In the genomic region with DNA sequence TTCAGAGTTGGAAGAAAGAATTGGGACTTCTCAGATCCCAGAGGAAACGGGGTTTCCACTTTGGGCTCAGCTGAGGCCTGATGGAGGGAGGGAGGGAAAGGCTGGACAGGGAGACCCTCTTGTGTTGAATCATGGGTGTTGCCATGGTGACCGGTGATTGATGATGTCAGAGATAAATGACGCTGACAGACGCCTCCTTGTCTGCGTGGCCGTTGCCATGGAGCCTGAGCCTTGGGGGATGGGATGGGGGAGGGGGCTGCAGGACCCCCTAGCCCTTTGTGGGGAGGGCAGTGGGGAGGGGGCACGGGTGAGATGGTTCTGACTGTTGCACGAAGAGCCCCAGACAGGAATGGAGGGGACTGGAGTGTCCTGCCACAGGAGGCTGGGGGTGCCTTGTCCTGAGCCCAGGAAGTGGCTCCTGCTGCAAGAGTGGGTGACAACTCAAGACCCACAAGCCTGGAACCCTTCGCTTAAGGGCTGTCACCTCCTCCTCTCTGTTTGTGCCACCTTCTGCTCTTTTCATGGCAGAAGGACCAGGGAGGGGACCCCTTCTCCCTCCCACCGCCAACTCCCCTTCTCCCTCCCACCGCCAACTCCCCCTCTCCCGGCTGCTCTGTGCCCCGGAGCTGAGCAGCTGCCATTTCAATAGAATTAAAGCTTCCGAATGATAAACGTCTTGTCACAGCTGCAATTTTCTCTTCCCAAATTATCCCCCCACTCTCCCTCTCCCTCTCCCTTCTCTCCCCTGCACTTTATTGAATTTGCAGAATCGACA, we compare ENCODE assay signal across 1 cellular context.
TF ChIP-seq lines count a peak whose summit lies in the region.

No MANE protein-coding gene starts in this region.

TF ChIP-seq in GM12878, 131 proteins besides CTCF, POLR2A, EP300 and RAD21:
- TF ChIP-seq MXI1 (IDR thresholded peaks at IDR 0.05; ENCODE audit: low read depth, low read length) (no peak), BMI1 (IDR thresholded peaks at IDR 0.05; ENCODE audit: borderline replicate concordance) (0 out of 2 replicates have a peak, but pooled peaks have one; percentile 43), SMC3 (IDR thresholded peaks at IDR 0.05; ENCODE audit: borderline replicate concordance, low read length) (no peak)
- TF ChIP-seq, protein P1, sequence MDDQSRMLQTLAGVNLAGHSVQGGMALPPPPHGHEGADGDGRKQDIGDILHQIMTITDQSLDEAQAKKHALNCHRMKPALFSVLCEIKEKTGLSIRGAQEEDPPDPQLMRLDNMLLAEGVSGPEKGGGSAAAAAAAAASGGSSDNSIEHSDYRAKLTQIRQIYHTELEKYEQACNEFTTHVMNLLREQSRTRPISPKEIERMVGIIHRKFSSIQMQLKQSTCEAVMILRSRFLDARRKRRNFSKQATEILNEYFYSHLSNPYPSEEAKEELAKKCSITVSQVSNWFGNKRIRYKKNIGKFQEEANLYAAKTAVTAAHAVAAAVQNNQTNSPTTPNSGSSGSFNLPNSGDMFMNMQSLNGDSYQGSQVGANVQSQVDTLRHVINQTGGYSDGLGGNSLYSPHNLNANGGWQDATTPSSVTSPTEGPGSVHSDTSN (IDR thresholded peaks at IDR 0.05; ENCODE audit: insufficient replicate concordance, low read depth, low read length) = peak; percentile 46
- TF ChIP-seq, protein P2, sequence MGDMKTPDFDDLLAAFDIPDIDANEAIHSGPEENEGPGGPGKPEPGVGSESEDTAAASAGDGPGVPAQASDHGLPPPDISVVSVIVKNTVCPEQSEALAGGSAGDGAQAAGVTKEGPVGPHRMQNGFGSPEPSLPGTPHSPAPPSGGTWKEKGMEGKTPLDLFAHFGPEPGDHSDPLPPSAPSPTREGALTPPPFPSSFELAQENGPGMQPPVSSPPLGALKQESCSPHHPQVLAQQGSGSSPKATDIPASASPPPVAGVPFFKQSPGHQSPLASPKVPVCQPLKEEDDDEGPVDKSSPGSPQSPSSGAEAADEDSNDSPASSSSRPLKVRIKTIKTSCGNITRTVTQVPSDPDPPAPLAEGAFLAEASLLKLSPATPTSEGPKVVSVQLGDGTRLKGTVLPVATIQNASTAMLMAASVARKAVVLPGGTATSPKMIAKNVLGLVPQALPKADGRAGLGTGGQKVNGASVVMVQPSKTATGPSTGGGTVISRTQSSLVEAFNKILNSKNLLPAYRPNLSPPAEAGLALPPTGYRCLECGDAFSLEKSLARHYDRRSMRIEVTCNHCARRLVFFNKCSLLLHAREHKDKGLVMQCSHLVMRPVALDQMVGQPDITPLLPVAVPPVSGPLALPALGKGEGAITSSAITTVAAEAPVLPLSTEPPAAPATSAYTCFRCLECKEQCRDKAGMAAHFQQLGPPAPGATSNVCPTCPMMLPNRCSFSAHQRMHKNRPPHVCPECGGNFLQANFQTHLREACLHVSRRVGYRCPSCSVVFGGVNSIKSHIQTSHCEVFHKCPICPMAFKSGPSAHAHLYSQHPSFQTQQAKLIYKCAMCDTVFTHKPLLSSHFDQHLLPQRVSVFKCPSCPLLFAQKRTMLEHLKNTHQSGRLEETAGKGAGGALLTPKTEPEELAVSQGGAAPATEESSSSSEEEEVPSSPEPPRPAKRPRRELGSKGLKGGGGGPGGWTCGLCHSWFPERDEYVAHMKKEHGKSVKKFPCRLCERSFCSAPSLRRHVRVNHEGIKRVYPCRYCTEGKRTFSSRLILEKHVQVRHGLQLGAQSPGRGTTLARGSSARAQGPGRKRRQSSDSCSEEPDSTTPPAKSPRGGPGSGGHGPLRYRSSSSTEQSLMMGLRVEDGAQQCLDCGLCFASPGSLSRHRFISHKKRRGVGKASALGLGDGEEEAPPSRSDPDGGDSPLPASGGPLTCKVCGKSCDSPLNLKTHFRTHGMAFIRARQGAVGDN (IDR thresholded peaks at IDR 0.05) = no peak
